ENCODE assay signal across 25 cellular contexts in the genomic region with DNA sequence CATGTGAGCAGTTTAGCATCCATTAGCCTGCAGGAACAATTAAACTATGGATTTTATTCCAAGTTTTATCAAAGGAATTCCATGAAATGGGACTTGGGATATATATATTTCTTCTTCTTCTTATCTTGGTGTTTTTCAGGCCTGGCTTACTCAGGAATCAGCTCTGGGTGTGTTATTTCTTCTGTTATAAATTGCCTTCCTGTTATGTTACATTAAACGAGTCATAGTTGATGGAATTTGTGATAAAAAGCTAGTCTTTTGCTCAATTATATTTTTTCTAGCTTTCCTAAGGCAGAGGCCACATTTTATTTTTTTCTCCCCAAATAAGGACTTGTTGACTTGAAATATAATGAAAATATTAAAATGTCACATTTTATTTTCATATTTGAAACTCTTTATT.
DNase-seq lines count a peak whose midpoint lies in the region; ATAC-seq, FAIRE-seq and TF ChIP-seq lines count a peak whose summit lies in the region.
"Had no signal": no experiment of that assay in that cellular context is flagged by ENCODE, and none has a peak within 500 bp of the region (broad histone marks: within the 10 kb centered on the region; RNA-seq: fewer than 3 reads in every experiment).

No MANE protein-coding gene starts in this region.

- no peak overlapping the region for H2AK5ac ChIP-seq in H1 (ENCODE audit: low read depth, low read length)

- H3K14ac ChIP-seq in H1 (ENCODE audit: insufficient read length): no peak overlapping the region

- H4K5ac ChIP-seq in H1 (ENCODE audit: insufficient read length, low read depth, low read length): no peak overlapping the region

- H3K27ac ChIP-seq in H1 (ENCODE audit: low read depth, low read length): no peak overlapping the region
- H3K27ac ChIP-seq: adrenal gland, esophagus squamous epithelium, left ventricle myocardium inferior, WERI-Rb-1 had no signal

- H2BK120ac ChIP-seq in H1 (replicated peaks; ENCODE audit: low read depth, low read length): no peak overlapping the region

- no peaks in the 10 kb centered on the region for H3K9me3 ChIP-seq in H1 (ENCODE audit: insufficient read depth in 2 of 2, low read depth in 1 of 2, low read length in 1 of 2)
- H3K9me3 ChIP-seq: adrenal gland, esophagus squamous epithelium, HAP-1 had no signal

- H3K27me3 ChIP-seq in H1 (replicated peaks in 1 of 4; ENCODE audit: control insufficient read depth in 3 of 4, extremely low read depth in 1 of 4, insufficient read depth in 3 of 4, low read length in 3 of 4): no peaks in the 10 kb centered on the region
- H3K27me3 ChIP-seq: adrenal gland, esophagus squamous epithelium had no signal

- no peak for FAIRE-seq in H1 (lab: Jason Lieb, UNC)

- H3K9ac ChIP-seq in H1 (replicated peaks in 1 of 4; ENCODE audit: extremely low read depth in 1 of 4, low read depth in 3 of 4, low read length in 3 of 4): no peak overlapping the region

- no peak overlapping the region for H2BK20ac ChIP-seq in H1 (ENCODE audit: low read length)

- no peak for TF ChIP-seq POLR2A in H1 (IDR thresholded peaks at IDR 0.05; ENCODE audit: control extremely low read depth in 1 of 2, low read depth in 2 of 2, low read length in 2 of 2)

- CTCF ChIA-PET in H1 (lab: Charles Lee; ENCODE audit: partially characterized antibody): interaction anchor here (0.9 to 1.6 kb wide), 4 partner anchors 15 to 151 kb away, joined by 3 to 4 read pairs (median 3); no protein-coding TSS in a partner anchor

- no peaks in the 10 kb centered on the region for H3K36me3 Mint-ChIP-seq in activated CD4-positive, alpha-beta T cell treated with anti-CD3 and anti-CD28 coated beads, Interleukin-2, amount 10 ng/mL, durations not matched to agents 24 days and 14 days (ENCODE audit: low read depth)
- H3K36me3 Mint-ChIP-seq: type B pancreatic cell had no signal

- peak overlapping the region; percentile 16 for H3K56ac ChIP-seq in H1 (replicated peaks; ENCODE audit: insufficient read length, low read depth, low read length)

- no peak overlapping the region for H2BK5ac ChIP-seq in H1 (ENCODE audit: low read depth, low read length)

- H3K4me1 Mint-ChIP-seq in activated CD4-positive, alpha-beta T cell treated with anti-CD3 and anti-CD28 coated beads, Interleukin-2, amount 10 ng/mL, durations not matched to agents 24 days and 14 days: peaks cover 5% of the 10 kb centered on the region
- H3K4me1 Mint-ChIP-seq: B cell had no signal

- H3K9me3 Mint-ChIP-seq in activated CD4-positive, alpha-beta T cell treated with anti-CD3 and anti-CD28 coated beads, Interleukin-2, amount 10 ng/mL, durations not matched to agents 24 days and 14 days: no peaks in the 10 kb centered on the region
- H3K9me3 Mint-ChIP-seq: type B pancreatic cell had no signal

- POLR2A ChIA-PET in H1 (lab: Charles Lee; ENCODE audit: partially characterized antibody): interaction anchor here (0.6 kb wide), 1 partner anchor 365 kb away, joined by 3 read pairs; no protein-coding TSS in a partner anchor

- H3K4me3 ChIP-seq in H1 (ENCODE audit: extremely low read depth in 1 of 4, insufficient read depth in 2 of 4, low read depth in 3 of 4, low read length in 4 of 4): no peak overlapping the region
- H3K4me3 ChIP-seq: adrenal gland, esophagus squamous epithelium, HAP-1, left ventricle myocardium inferior had no signal

- no peaks in the 10 kb centered on the region for H3K79me1 ChIP-seq in H1 (ENCODE audit: low read depth, low read length)

- H3K36me3 ChIP-seq in H1 (ENCODE audit: control insufficient read depth in 2 of 4, insufficient read depth in 4 of 4, low read length in 3 of 4): no peaks in the 10 kb centered on the region
- H3K36me3 ChIP-seq: adrenal gland, esophagus squamous epithelium, HAP-1, left ventricle myocardium inferior, WERI-Rb-1 had no signal

- no peak overlapping the region for H2BK15ac ChIP-seq in H1 (ENCODE audit: low read length)

- H3K27me3 Mint-ChIP-seq in activated CD4-positive, alpha-beta T cell treated with anti-CD3 and anti-CD28 coated beads, Interleukin-2, amount 10 ng/mL, durations not matched to agents 24 days and 14 days: peaks cover 3% of the 10 kb centered on the region
- H3K27me3 Mint-ChIP-seq: type B pancreatic cell had no signal

- TF ChIP-seq EP300 in H1 (IDR thresholded peaks at IDR 0.05; ENCODE audit: borderline replicate concordance in 1 of 2, low read depth in 2 of 2, low read length in 2 of 2): no peak

- intact Hi-C loops in activated CD4-positive, alpha-beta T cell treated with anti-CD3 and anti-CD28 coated beads, Interleukin-2, amount 10 ng/mL, durations not matched to agents 24 days and 14 days (cut with micrococcal nuclease): no loop called here

- no peak overlapping the region for H3K23ac ChIP-seq in H1 (ENCODE audit: insufficient read length)

- peak; percentile 55 for DNase-seq in GM03348 (ENCODE audit: low spot score)
- no peak for DNase-seq in H1 (ENCODE audit: low read depth in 1 of 2, low spot score in 2 of 2)
- DNase-seq in pulmonary artery endothelial cell (ENCODE audit: low read depth, low spot score): peak; percentile 35
- DNase-seq in activated CD4-positive, alpha-beta T cell treated with anti-CD3 and anti-CD28 coated beads, Interleukin-2, amount 10 ng/mL, durations not matched to agents 24 days and 14 days: no peak
- DNase-seq in SHP77 (lab: John Stamatoyannopoulos, UW): no peak
- DNase-seq: activated CD4-positive, alpha-beta T cell treated with anti-CD3 and anti-CD28 coated beads, Interleukin-2, amount 50 U/mL, for 48 hours; activated effector memory CD4-positive, alpha-beta T cell treated with anti-CD3 and anti-CD28 coated beads, Interleukin-2, amount 50 U/mL, for 16 hours; adrenal gland; DMS79 treated with DMSO at 0.1 percent for 48 hours; effector CD8-positive, alpha-beta T cell; esophagus squamous epithelium; left ventricle myocardium inferior; NCI-H1417 treated with DMSO at 0.1 percent for 48 hours; NCI-H2171 treated with DMSO at 0.1 percent for 48 hours; NCI-H526 treated with DMSO at 0.1 percent for 48 hours; stimulated activated CD4-positive, alpha-beta T cell treated with anti-CD3 and anti-CD28 coated beads, Interleukin-4, amount 100 ng/mL, for 1 hour; stimulated activated naive CD8-positive, alpha-beta T cell treated with anti-CD3 and anti-CD28 coated beads, Interleukin-15, Interleukin-2, amounts not matched to agents 100 U/mL and 50 U/mL, for 24 hours; WERI-Rb-1 had no signal

- H4K20me1 ChIP-seq in H1 (replicated peaks in 1 of 2; ENCODE audit: control insufficient read depth in 1 of 2, insufficient read depth in 2 of 2, low read length in 2 of 2): no peaks in the 10 kb centered on the region

- no peaks in the 10 kb centered on the region for H3K79me2 ChIP-seq in H1 (ENCODE audit: control insufficient read depth in 1 of 2, insufficient read depth in 2 of 2, low read length in 2 of 2)

- WGBS in H1 (ENCODE audit: extremely low coverage in 1 of 2, insufficient coverage in 1 of 2, insufficient read length in 1 of 2, insufficient replicate concordance in 2 of 2, low coverage in 1 of 2, low lambda C conversion rate in 2 of 2, missing lambda C conversion rate in 1 of 2), 2 experiments: 78% methylated on average over 1 of the region's 1 CpG; no CpG with 5 or more reads in 1 of the 2 experiments

- TF ChIP-seq CTCF in H1 (IDR thresholded peaks at IDR 0.05; ENCODE audit: control extremely low read depth in 1 of 3, insufficient read depth in 1 of 3, low read depth in 1 of 3, low read length in 3 of 3): no peak

- no peak for TF ChIP-seq RAD21 in H1 (IDR thresholded peaks at IDR 0.05 in 1 of 2, conservative IDR thresholded peaks at IDR 0.05 in 1 of 2; ENCODE audit: low read depth in 2 of 2, low read length in 2 of 2)

- H4K91ac ChIP-seq in H1 (replicated peaks; ENCODE audit: insufficient read length, low read length): no peak overlapping the region

- no peak overlapping the region for H2BK12ac ChIP-seq in H1 (ENCODE audit: low read depth, low read length)

- H4K8ac ChIP-seq in H1 (ENCODE audit: extremely low read depth, insufficient read depth, low read length): no peak overlapping the region

- no peak overlapping the region for H3K4ac ChIP-seq in H1 (replicated peaks; ENCODE audit: insufficient read length, low read depth, low read length)

- ATAC-seq in SK-N-SH treated with all-trans-retinoic acid at 6 μM for 48 hours (peak; percentile 57), GM21786 (IDR thresholded peaks at IDR 0.05; ENCODE audit: unreplicated experiment) (no peak), HG02798 (IDR thresholded peaks at IDR 0.05; ENCODE audit: poor library complexity, unreplicated experiment) (no peak)
- ATAC-seq: Right ventricle myocardium inferior; stimulated activated naive CD8-positive, alpha-beta T cell treated with anti-CD3 and anti-CD28 coated beads, Interleukin-15, Interleukin-2, amounts not matched to agents 100 U/mL and 50 U/mL, for 24 hours had no signal

- no peaks in the 10 kb centered on the region for H3K4me1 ChIP-seq in H1 (replicated peaks in 1 of 4; ENCODE audit: control insufficient read depth in 3 of 4, insufficient read depth in 4 of 4, low read length in 3 of 4)
- H3K4me1 ChIP-seq: adrenal gland, esophagus squamous epithelium, HAP-1, left ventricle myocardium inferior had no signal

- H3K18ac ChIP-seq in H1 (ENCODE audit: extremely low read depth, low read length): no peak overlapping the region

- no peak overlapping the region for H3K27ac Mint-ChIP-seq in activated CD4-positive, alpha-beta T cell treated with anti-CD3 and anti-CD28 coated beads, Interleukin-2, amount 10 ng/mL, durations not matched to agents 24 days and 14 days
- H3K27ac Mint-ChIP-seq: B cell, type B pancreatic cell had no signal

- no peak overlapping the region for H3K4me3 Mint-ChIP-seq in activated CD4-positive, alpha-beta T cell treated with anti-CD3 and anti-CD28 coated beads, Interleukin-2, amount 10 ng/mL, durations not matched to agents 24 days and 14 days
- H3K4me3 Mint-ChIP-seq: B cell, type B pancreatic cell had no signal

- H3K4me2 ChIP-seq in H1 (ENCODE audit: insufficient read depth in 1 of 2, low read depth in 2 of 2, low read length in 2 of 2): no peak overlapping the region

- H2AFZ ChIP-seq in H1 (ENCODE audit: low read length): no peak overlapping the region

- H3K23me2 ChIP-seq in H1 (ENCODE audit: low read depth, low read length): no peaks in the 10 kb centered on the region

TF ChIP-seq in H1, 55 proteins besides CTCF, POLR2A, EP300 and RAD21 (continues in another document):
- TF ChIP-seq JUN (IDR thresholded peaks at IDR 0.05; ENCODE audit: low read depth, low read length) (no peak), MAFK (IDR thresholded peaks at IDR 0.05; ENCODE audit: low read depth, low read length) (no peak), SIN3A (conservative IDR thresholded peaks at IDR 0.05 in 1 of 2, IDR thresholded peaks at IDR 0.05 in 1 of 2; ENCODE audit: low read depth in 1 of 2, low read length in 2 of 2) (no peak), POLR2AphosphoS5 (IDR thresholded peaks at IDR 0.05; ENCODE audit: low read depth, low read length) (no peak), CBX8 (IDR thresholded peaks at IDR 0.05; ENCODE audit: borderline replicate concordance, low read depth, low read length) (no peak), TEAD4 (IDR thresholded peaks at IDR 0.05; ENCODE audit: low read depth, low read length) (no peak), RBBP5 (IDR thresholded peaks at IDR 0.05; ENCODE audit: borderline replicate concordance, low read depth, low read length) (no peak), RXRA (IDR thresholded peaks at IDR 0.05; ENCODE audit: insufficient read depth, low read depth, low read length) (no peak)

Comparison
In these comparisons a context has a peak if more than half of its experiments do, and no peak if none do; other contexts are left out.
1. DNase-seq: peak in GM03348 (single experiment) and pulmonary artery endothelial cell (single experiment); none in H1 (0 of 2), activated CD4-positive, alpha-beta T cell treated with anti-CD3 and anti-CD28 coated beads, Interleukin-2, amount 10 ng/mL, durations not matched to agents 24 days and 14 days (single experiment) and SHP77 (0 of 2).